18 cellular contexts compared by ENCODE assay signal in the genomic region with DNA sequence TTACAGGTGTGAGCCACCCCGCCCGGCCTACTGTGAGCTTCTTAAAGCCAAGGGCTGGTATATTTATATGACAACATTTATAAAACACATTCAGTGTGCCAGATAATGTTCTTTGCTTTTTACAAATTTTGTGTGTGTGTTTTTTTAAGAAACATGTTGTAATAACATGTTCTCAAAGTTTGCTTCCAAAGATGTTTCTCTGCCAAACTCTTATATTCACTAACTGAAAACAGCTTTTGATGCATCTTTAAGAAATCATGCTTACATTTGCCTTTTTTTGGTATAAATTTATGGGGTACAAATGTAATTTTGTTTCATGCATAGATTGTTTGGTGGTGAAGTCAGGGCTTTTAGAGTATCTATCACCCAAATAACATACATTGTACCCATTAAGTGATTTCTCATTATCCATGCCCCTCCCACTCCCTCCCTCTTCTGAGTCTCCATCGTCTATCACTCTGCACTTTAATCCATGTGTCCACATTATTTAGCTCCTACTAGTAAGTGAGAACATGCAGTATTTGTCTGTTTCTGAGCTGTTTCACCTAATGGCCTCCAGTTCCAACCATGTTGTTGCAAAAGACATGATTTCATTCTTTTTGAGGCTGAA. TPM values are rescaled to one million over a fixed set of nuclear protein-coding genes. Genes with fewer than 3 reads are reported as not detected.
"Had no signal": no experiment of that assay in that cellular context is flagged by ENCODE, and none has a peak within 500 bp of the region (broad histone marks: within the 10 kb centered on the region; RNA-seq: fewer than 3 reads in every experiment).

No MANE protein-coding gene starts in this region.

- H3K27me3 ChIP-seq: heart left ventricle, right atrium auricular region had no signal

- H3K4me3 ChIP-seq: heart left ventricle, right atrium auricular region, skin epidermis had no signal

- DNase-seq: activated CD4-positive, alpha-beta T cell treated with anti-CD3 and anti-CD28 coated beads, Interleukin-2, amount 50 U/mL, for 48 hours; activated CD4-positive, CD25-positive, alpha-beta regulatory T cell treated with anti-CD3 and anti-CD28 coated beads, Interleukin-2, amount 50 U/mL, for 72 hours; activated effector memory CD4-positive, alpha-beta T cell treated with anti-CD3 and anti-CD28 coated beads, Interleukin-2, amount 50 U/mL, for 16 hours; activated naive CD8-positive, alpha-beta T cell treated with anti-CD3 and anti-CD28 coated beads for 36 hours; activated T-cell treated with anti-CD3 and anti-CD28 coated beads, Interleukin-2, amount 50 U/mL, for 4 hours; anterior cingulate cortex; cerebellar nuclear complex; foreskin keratinocyte; heart left ventricle; naive thymus-derived CD8-positive, alpha-beta T cell had no signal

- H3K9me3 Mint-ChIP-seq: activated naive CD8-positive, alpha-beta T cell treated with anti-CD3 and anti-CD28 coated beads for 36 hours; activated T-cell treated with anti-CD3 and anti-CD28 coated beads, Interleukin-2, amount 50 U/mL, for 4 hours; dendritic cell treated with granulocyte-macrophage colony-stimulating factor and Interleukin-4, amounts not matched to agents 40 ng/mL and 50 ng/mL, for 4 days had no signal

- FAIRE-seq: islet of Langerhans had no signal

- H3K4me1 Mint-ChIP-seq: activated naive CD8-positive, alpha-beta T cell treated with anti-CD3 and anti-CD28 coated beads for 36 hours had no signal

- H3K36me3 Mint-ChIP-seq: activated naive CD8-positive, alpha-beta T cell treated with anti-CD3 and anti-CD28 coated beads for 36 hours; naive thymus-derived CD8-positive, alpha-beta T cell had no signal

- H3K4me3 Mint-ChIP-seq: activated naive CD8-positive, alpha-beta T cell treated with anti-CD3 and anti-CD28 coated beads for 36 hours; activated T-cell treated with anti-CD3 and anti-CD28 coated beads, Interleukin-2, amount 50 U/mL, for 4 hours; dendritic cell treated with granulocyte-macrophage colony-stimulating factor and Interleukin-4, amounts not matched to agents 40 ng/mL and 50 ng/mL, for 4 days; naive thymus-derived CD8-positive, alpha-beta T cell had no signal

- H3K36me3 ChIP-seq: heart left ventricle, right atrium auricular region had no signal

- H3K27me3 Mint-ChIP-seq: activated naive CD8-positive, alpha-beta T cell treated with anti-CD3 and anti-CD28 coated beads for 36 hours; dendritic cell treated with granulocyte-macrophage colony-stimulating factor and Interleukin-4, amounts not matched to agents 40 ng/mL and 50 ng/mL, for 4 days; naive thymus-derived CD8-positive, alpha-beta T cell had no signal

- H3K27ac ChIP-seq: foreskin keratinocyte, heart left ventricle, right atrium auricular region, skin epidermis had no signal

- H3K27ac Mint-ChIP-seq: activated naive CD8-positive, alpha-beta T cell treated with anti-CD3 and anti-CD28 coated beads for 36 hours; dendritic cell treated with granulocyte-macrophage colony-stimulating factor and Interleukin-4, amounts not matched to agents 40 ng/mL and 50 ng/mL, for 4 days; naive thymus-derived CD8-positive, alpha-beta T cell had no signal

- H3K4me1 ChIP-seq: foreskin keratinocyte had no signal

- H3K9me3 ChIP-seq: right atrium auricular region had no signal

- ATAC-seq: activated T-cell treated with anti-CD3 and anti-CD28 coated beads, Interleukin-2, amount 50 U/mL, for 4 hours; foreskin keratinocyte; heart left ventricle; naive thymus-derived CD8-positive, alpha-beta T cell had no signal

RNA-seq across cellular contexts. Expression of a gene that starts 30.8 kb away (rescaled TPM):
- total RNA-seq: epithelial cell of proximal tubule, foreskin keratinocyte, heart left ventricle, lung microvascular endothelial cell, posterior vena cava, urinary bladder had no signal
- polyA plus RNA-seq: foreskin keratinocyte, heart left ventricle had no signal
